1 cellular context compared by ENCODE assay signal in genomic region chr14:68535404-68536024, GRCh38.
TF ChIP-seq lines count a peak whose summit lies in the region.

No MANE protein-coding gene starts in this region.

TF ChIP-seq in HCT116, 20 proteins besides CTCF, POLR2A, EP300 and RAD21 (continued from another document):
- TF ChIP-seq EGR1 (IDR thresholded peaks at IDR 0.05; ENCODE audit: low read depth) (no peak), YY1 (IDR thresholded peaks at IDR 0.05; ENCODE audit: extremely low read depth, insufficient replicate concordance, low read depth, low read length) (no peak), CBX3 (IDR thresholded peaks at IDR 0.05; ENCODE audit: low read depth) (peak; percentile 83), SIN3A (IDR thresholded peaks at IDR 0.05; ENCODE audit: low read depth) (peak; percentile 53; the same call in 1 of the 2 replicates), SRF (IDR thresholded peaks at IDR 0.05; ENCODE audit: low read depth) (no peak), ZNF274 (IDR thresholded peaks at IDR 0.05; ENCODE audit: low read depth, low read length) (no peak), JUND (IDR thresholded peaks at IDR 0.05) (peak; percentile 80), SP1 (IDR thresholded peaks at IDR 0.05; ENCODE audit: low read depth) (peak; percentile 79), ELF1 (IDR thresholded peaks at IDR 0.05; ENCODE audit: borderline replicate concordance, low read depth) (no peak), MAX (IDR thresholded peaks at IDR 0.05) (peak; percentile 81)
- TF ChIP-seq, protein P1, sequence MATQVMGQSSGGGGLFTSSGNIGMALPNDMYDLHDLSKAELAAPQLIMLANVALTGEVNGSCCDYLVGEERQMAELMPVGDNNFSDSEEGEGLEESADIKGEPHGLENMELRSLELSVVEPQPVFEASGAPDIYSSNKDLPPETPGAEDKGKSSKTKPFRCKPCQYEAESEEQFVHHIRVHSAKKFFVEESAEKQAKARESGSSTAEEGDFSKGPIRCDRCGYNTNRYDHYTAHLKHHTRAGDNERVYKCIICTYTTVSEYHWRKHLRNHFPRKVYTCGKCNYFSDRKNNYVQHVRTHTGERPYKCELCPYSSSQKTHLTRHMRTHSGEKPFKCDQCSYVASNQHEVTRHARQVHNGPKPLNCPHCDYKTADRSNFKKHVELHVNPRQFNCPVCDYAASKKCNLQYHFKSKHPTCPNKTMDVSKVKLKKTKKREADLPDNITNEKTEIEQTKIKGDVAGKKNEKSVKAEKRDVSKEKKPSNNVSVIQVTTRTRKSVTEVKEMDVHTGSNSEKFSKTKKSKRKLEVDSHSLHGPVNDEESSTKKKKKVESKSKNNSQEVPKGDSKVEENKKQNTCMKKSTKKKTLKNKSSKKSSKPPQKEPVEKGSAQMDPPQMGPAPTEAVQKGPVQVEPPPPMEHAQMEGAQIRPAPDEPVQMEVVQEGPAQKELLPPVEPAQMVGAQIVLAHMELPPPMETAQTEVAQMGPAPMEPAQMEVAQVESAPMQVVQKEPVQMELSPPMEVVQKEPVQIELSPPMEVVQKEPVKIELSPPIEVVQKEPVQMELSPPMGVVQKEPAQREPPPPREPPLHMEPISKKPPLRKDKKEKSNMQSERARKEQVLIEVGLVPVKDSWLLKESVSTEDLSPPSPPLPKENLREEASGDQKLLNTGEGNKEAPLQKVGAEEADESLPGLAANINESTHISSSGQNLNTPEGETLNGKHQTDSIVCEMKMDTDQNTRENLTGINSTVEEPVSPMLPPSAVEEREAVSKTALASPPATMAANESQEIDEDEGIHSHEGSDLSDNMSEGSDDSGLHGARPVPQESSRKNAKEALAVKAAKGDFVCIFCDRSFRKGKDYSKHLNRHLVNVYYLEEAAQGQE (IDR thresholded peaks at IDR 0.05; ENCODE audit: low read depth): no peak
TF ChIP-seq in HCT116: peak in this region for 6.
